Comparison of ENCODE assay signal across 9 cellular contexts in the genomic region with DNA sequence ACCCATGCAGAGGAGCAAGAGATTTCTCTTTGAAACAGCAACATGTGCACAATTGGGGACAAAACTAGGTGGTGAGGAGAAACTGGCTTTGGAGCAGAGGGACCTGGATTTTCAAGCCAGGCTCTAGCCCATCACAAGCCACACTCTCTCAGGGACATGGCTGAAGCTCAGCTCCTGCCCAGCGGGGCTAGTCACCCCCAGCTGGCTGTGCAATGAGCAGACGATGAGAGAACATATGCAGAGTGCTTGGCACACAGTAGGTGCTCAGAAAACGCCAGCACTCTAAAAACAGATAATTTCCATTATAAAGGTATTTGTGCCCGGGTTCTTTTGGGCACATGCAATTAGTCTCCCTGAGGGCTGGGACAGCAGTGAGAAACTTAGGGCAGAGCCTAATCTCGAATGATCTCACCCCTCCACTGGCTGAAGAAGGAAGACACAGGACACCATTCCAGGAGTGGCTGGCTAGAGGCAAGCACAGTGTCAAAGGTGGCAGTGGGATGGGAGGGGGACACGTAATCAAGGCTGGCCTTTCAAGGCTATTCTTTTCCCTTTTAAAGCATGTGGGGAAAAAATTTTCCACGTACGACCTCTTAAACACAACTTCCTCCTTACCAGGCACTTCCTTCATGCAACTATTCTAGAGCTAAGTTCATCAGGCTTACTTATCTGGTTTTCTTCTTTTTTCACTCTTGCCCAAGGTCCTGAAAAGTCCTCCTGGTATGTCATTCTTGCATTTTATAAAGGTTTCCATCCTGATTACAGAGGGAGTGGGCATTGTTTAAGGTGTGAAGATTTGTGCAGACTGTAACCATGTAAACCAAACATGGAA. TPM values are rescaled to one million over a fixed set of nuclear protein-coding genes. Genes with fewer than 3 reads are reported as not detected.
DNase-seq lines count a peak whose midpoint lies in the region; ATAC-seq, FAIRE-seq and TF ChIP-seq lines count a peak whose summit lies in the region.
"Had no signal": no experiment of that assay in that cellular context is flagged by ENCODE, and none has a peak within 500 bp of the region (broad histone marks: within the 10 kb centered on the region; RNA-seq: fewer than 3 reads in every experiment).

No MANE protein-coding gene starts in this region.

- H4K20me1 ChIP-seq in HepG2 (ENCODE audit: insufficient read depth, low read length), result no peaks in the 10 kb centered on the region

- H3K27me3 Mint-ChIP-seq in T-helper 1 cell treated with Interleukin-12 subunit alpha and Interleukin-12 subunit beta and Interleukin-4 antibody, amounts not matched to agents 30 μg/mL and 1 μg/mL, for 36 hours (ENCODE audit: low read depth), result no peaks in the 10 kb centered on the region
- no peaks in the 10 kb centered on the region for H3K27me3 Mint-ChIP-seq in activated CD4-positive, alpha-beta memory T cell treated with anti-CD3 and anti-CD28 coated beads, Interleukin-2, amount 10 ng/mL, durations not matched to agents 7 days and 5 days

- H3K9me3 ChIP-seq in HepG2 (ENCODE audit: low read length) (no peaks in the 10 kb centered on the region), stomach smooth muscle (ENCODE audit: control insufficient read depth in 2 of 2, low read length in 2 of 2) (no peaks in the 10 kb centered on the region)

- WGBS in HepG2 (ENCODE audit: low lambda C conversion rate), result 89% methylated on average over 8 of the region's 8 CpGs

- H3K36me3 Mint-ChIP-seq in T-helper 1 cell treated with Interleukin-12 subunit alpha and Interleukin-12 subunit beta and Interleukin-4 antibody, amounts not matched to agents 30 μg/mL and 1 μg/mL, for 36 hours (ENCODE audit: low read depth), result peaks cover 41% of the 10 kb centered on the region
- H3K36me3 Mint-ChIP-seq in activated CD4-positive, alpha-beta memory T cell treated with anti-CD3 and anti-CD28 coated beads, Interleukin-2, amount 10 ng/mL, durations not matched to agents 7 days and 5 days (ENCODE audit: low read depth), result peaks cover 63% of the 10 kb centered on the region

- intact Hi-C loops in HepG2 (cut with micrococcal nuclease; ENCODE audit: unreplicated experiment), result no loop called here

- no peak for FAIRE-seq in HepG2 (lab: Jason Lieb, UNC)

- no peak for TF ChIP-seq CTCF in HepG2 (CRISPR knock-in tag; IDR thresholded peaks at IDR 0.05)

- TF ChIP-seq POLR2A in HepG2 (IDR thresholded peaks at IDR 0.05; ENCODE audit: insufficient read depth in 1 of 2, low read depth in 2 of 2, low read length in 2 of 2), result no peak

- TF ChIP-seq RAD21 in HepG2 (CRISPR knock-in tag; IDR thresholded peaks at IDR 0.05), result no peak

- no peak overlapping the region for H3K4me3 Mint-ChIP-seq in T-helper 1 cell treated with Interleukin-12 subunit alpha and Interleukin-12 subunit beta and Interleukin-4 antibody, amounts not matched to agents 30 μg/mL and 1 μg/mL, for 36 hours
- H3K4me3 Mint-ChIP-seq in activated CD4-positive, alpha-beta memory T cell treated with anti-CD3 and anti-CD28 coated beads, Interleukin-2, amount 10 ng/mL, durations not matched to agents 7 days and 5 days, result no peak overlapping the region

- H3K36me3 ChIP-seq in HepG2 (replicated peaks in 1 of 2; ENCODE audit: control insufficient read depth in 1 of 2, insufficient read depth in 2 of 2, low read length in 2 of 2) (peaks cover 3 to 9% of the 10 kb centered on the region in 2 experiments; a peak in 3 of 5 replicates), stomach smooth muscle (ENCODE audit: control insufficient read depth in 2 of 2, insufficient read depth in 2 of 2, low read length in 2 of 2) (peaks cover 0 to 2% of the 10 kb centered on the region in 2 donors)

- BruUV-seq in HepG2 (replicated peaks; lab: Mats Ljungman, UMichigan), result TSS peak; percentile 13

- H3K9ac ChIP-seq in HepG2 (ENCODE audit: insufficient read depth, low read depth, low read length) (no peak overlapping the region), stomach smooth muscle (ENCODE audit: low read length in 2 of 2) (no peak overlapping the region)

- peaks cover 55% of the 10 kb centered on the region for H3K4me1 Mint-ChIP-seq in T-helper 1 cell treated with Interleukin-12 subunit alpha and Interleukin-12 subunit beta and Interleukin-4 antibody, amounts not matched to agents 30 μg/mL and 1 μg/mL, for 36 hours (ENCODE audit: low read depth)
- peaks cover 91% of the 10 kb centered on the region for H3K4me1 Mint-ChIP-seq in activated CD4-positive, alpha-beta memory T cell treated with anti-CD3 and anti-CD28 coated beads, Interleukin-2, amount 10 ng/mL, durations not matched to agents 7 days and 5 days

- POLR2A ChIA-PET in activated CD4-positive, alpha-beta memory T cell treated with anti-CD3 and anti-CD28 coated beads, Interleukin-2, amount 10 ng/mL, durations not matched to agents 7 days and 5 days (lab: Charles Lee), result interaction anchor here (1.2 to 12.1 kb wide), 3 partner anchors 9 to 82 kb away, joined by 5 to 238 read pairs (median 5); no protein-coding TSS in a partner anchor
- POLR2A ChIA-PET in HepG2 (lab: Yijun Ruan, JAX), result no interaction called here

- H3K4me1 ChIP-seq in HepG2 (ENCODE audit: insufficient read depth, low read length) (peaks cover 28% of the 10 kb centered on the region), stomach smooth muscle (ENCODE audit: control insufficient read depth, insufficient read depth, low read length) (peaks cover 56% of the 10 kb centered on the region)

- peak overlapping the region; percentile 60 for H3K27ac Mint-ChIP-seq in T-helper 1 cell treated with Interleukin-12 subunit alpha and Interleukin-12 subunit beta and Interleukin-4 antibody, amounts not matched to agents 30 μg/mL and 1 μg/mL, for 36 hours
- peak overlapping the region; percentile 73 for H3K27ac Mint-ChIP-seq in activated CD4-positive, alpha-beta memory T cell treated with anti-CD3 and anti-CD28 coated beads, Interleukin-2, amount 10 ng/mL, durations not matched to agents 7 days and 5 days

- H3K79me2 ChIP-seq in HepG2 (ENCODE audit: insufficient read depth, low read length), result peaks cover 32% of the 10 kb centered on the region

- CTCF ChIA-PET in activated CD4-positive, alpha-beta memory T cell treated with anti-CD3 and anti-CD28 coated beads, Interleukin-2, amount 10 ng/mL, durations not matched to agents 7 days and 5 days (lab: Charles Lee), result interaction anchor here (1.2 to 7.8 kb wide), 5 partner anchors 10 to 101 kb away, joined by 3 to 63 read pairs (median 4); no protein-coding TSS in a partner anchor
- CTCF ChIA-PET in HepG2 (lab: Yijun Ruan, JAX; ENCODE audit: low intra/inter-chr PET ratio, low total read pairs), result no interaction called here

- H3K4me2 ChIP-seq in HepG2 (ENCODE audit: low read depth, low read length), result no peak overlapping the region

- H3K27ac ChIP-seq in HepG2 (ENCODE audit: extremely low read length, insufficient read depth, low read length) (no peak overlapping the region), stomach smooth muscle (ENCODE audit: low read length) (peak overlapping the region; percentile 31)

- H3K4me3 ChIP-seq in HepG2 (replicated peaks in 1 of 3; ENCODE audit: insufficient read depth in 1 of 3, low read depth in 2 of 3, low read length in 3 of 3) (no peak overlapping the region), stomach smooth muscle (ENCODE audit: low read length in 2 of 2) (no peak overlapping the region)

- no peaks in the 10 kb centered on the region for H3K9me3 Mint-ChIP-seq in T-helper 1 cell treated with Interleukin-12 subunit alpha and Interleukin-12 subunit beta and Interleukin-4 antibody, amounts not matched to agents 30 μg/mL and 1 μg/mL, for 36 hours
- no peaks in the 10 kb centered on the region for H3K9me3 Mint-ChIP-seq in activated CD4-positive, alpha-beta memory T cell treated with anti-CD3 and anti-CD28 coated beads, Interleukin-2, amount 10 ng/mL, durations not matched to agents 7 days and 5 days

- DNase-seq in T-helper 1 cell (no peak), HepG2 (ENCODE audit: low spot score) (no peak), NCI-H69 (lab: John Stamatoyannopoulos, UW) (no peak), SHP77 (lab: John Stamatoyannopoulos, UW) (no peak)
- no peak for DNase-seq in activated CD4-positive, alpha-beta memory T cell treated with anti-CD3 and anti-CD28 coated beads, Interleukin-2, amount 10 ng/mL, durations not matched to agents 7 days and 5 days
- DNase-seq: NCI-H226 had no signal

- no peak for ATAC-seq in HepG2
- no peak for ATAC-seq in HG03457 (IDR thresholded peaks at IDR 0.05; ENCODE audit: unreplicated experiment)

- in situ Hi-C loops in HepG2 (cut with HindIII; ENCODE audit: extremely low pct_ligation_motif_present, low pct_unique_long_range_greater_than_20kb), result no loop called here

- TF ChIP-seq EP300 in HepG2 (IDR thresholded peaks at IDR 0.05; ENCODE audit: low read depth in 2 of 2, low read length in 2 of 2), result no peak
- TF ChIP-seq EP300 in HepG2 (CRISPR knock-in tag; IDR thresholded peaks at IDR 0.05; ENCODE audit: borderline replicate concordance), result no peak

- no peak overlapping the region for H2AFZ ChIP-seq in HepG2 (ENCODE audit: low read length)

- H3K27me3 ChIP-seq in HepG2 (ENCODE audit: control insufficient read depth in 1 of 2, insufficient read depth in 2 of 2, low read length in 2 of 2) (no peaks in the 10 kb centered on the region), stomach smooth muscle (ENCODE audit: control insufficient read depth in 1 of 2, insufficient read depth in 2 of 2, low read length in 2 of 2) (no peaks in the 10 kb centered on the region)

RNA-seq across cellular contexts. Expression of gene FAM53B, which starts 15.1 kb away (rescaled TPM):
- 10 to 100 TPM; 44.9 to 46.6 TPM for total RNA-seq in activated CD4-positive, alpha-beta memory T cell treated with anti-CD3 and anti-CD28 coated beads, Interleukin-2, amount 10 ng/mL, durations not matched to agents 7 days and 5 days
- total RNA-seq in HepG2 (2016; rRNA removed; fragmentation: Illumina TruSeq; extraction: Trizol), result 17.6 and 19.3 TPM in 2 replicates
- 37.4 and 40.4 TPM in 2 replicates for total RNA-seq in HepG2 (2016; cell fraction: cytosol; rRNA removed; fragmentation: Illumina TruSeq; extraction: Trizol; ENCODE audit: low read depth)
- 15.2 and 19.1 TPM in 2 replicates for total RNA-seq in HepG2 (2016; cell fraction: insoluble cytoplasmic fraction; rRNA removed; fragmentation: Illumina TruSeq; extraction: Trizol)
- total RNA-seq in HepG2 (2016; cell fraction: membrane; rRNA removed; fragmentation: Illumina TruSeq; extraction: Trizol), result 19.0 and 21.2 TPM in 2 replicates
- 13.6 and 18.0 TPM in 2 replicates for total RNA-seq in HepG2 (2016; cell fraction: nucleus; rRNA removed; fragmentation: Illumina TruSeq; extraction: Trizol)
- 5.8 and 6.4 TPM in 2 replicates for polyA plus RNA-seq in HepG2 (2011; rRNA removed)
- 4.7 and 7.2 TPM in 2 replicates for polyA plus RNA-seq in HepG2 (2011; cell fraction: cytosol; rRNA removed)
- polyA plus RNA-seq in HepG2 (2011; cell fraction: nucleus; rRNA removed), result 7.7 and 11.9 TPM in 2 replicates
- polyA plus RNA-seq in HepG2 (2012), result 3.5 and 5.6 TPM in 2 replicates
- polyA plus RNA-seq in HepG2 (2016; cell fraction: cytosol; fragmentation: Illumina TruSeq; extraction: Trizol; ENCODE audit: low read depth), result 0.71 and 0.72 TPM in 2 replicates
- 10.3 and 11.4 TPM in 2 replicates for polyA plus RNA-seq in HepG2 (2016; cell fraction: insoluble cytoplasmic fraction; fragmentation: Illumina TruSeq; extraction: Trizol; ENCODE audit: low read depth)
- polyA plus RNA-seq in HepG2 (2016; cell fraction: membrane; fragmentation: Illumina TruSeq; extraction: Trizol; ENCODE audit: low read depth), result 3.6 and 4.1 TPM in 2 replicates
- 13.5 and 14.8 TPM in 2 replicates for polyA plus RNA-seq in HepG2 (2016; cell fraction: nucleus; fragmentation: Illumina TruSeq; extraction: Trizol; ENCODE audit: insufficient read depth, low read depth)
- polyA minus RNA-seq in HepG2 (2011; rRNA and poly(A)+ RNA removed; ENCODE audit: low replicate concordance), result 28.7 and 33.7 TPM in 2 replicates
- polyA minus RNA-seq in HepG2 (2011; cell fraction: cytosol; rRNA and poly(A)+ RNA removed), result 7.5 and 12.7 TPM in 2 replicates
- polyA minus RNA-seq in HepG2 (2011; cell fraction: nucleus; rRNA and poly(A)+ RNA removed), result 9.5 and 10.1 TPM in 2 replicates
